In the genomic region with DNA sequence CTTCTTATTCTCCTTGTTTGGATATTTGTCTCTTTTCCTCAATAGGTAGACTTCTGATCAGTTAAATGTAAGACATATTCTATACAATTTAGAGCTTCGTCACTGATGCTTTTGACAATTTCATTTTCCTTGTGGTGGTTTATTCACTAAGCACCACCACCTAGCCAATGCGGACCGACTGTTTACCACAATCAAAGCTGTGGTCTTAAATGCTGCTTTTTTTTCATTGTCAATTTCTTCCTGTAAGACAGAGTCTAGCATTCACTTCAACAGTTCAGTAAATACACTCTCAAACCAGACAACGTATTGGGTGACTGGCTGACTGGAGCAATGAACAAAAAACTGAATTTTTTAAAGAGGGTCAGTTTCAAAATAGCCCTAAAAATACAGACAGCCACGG, we compare ENCODE assay signal across 22 cellular contexts.
DNase-seq lines count a peak whose midpoint lies in the region; ATAC-seq and TF ChIP-seq lines count a peak whose summit lies in the region.
"Had no signal": no experiment of that assay in that cellular context is flagged by ENCODE, and none has a peak within 500 bp of the region (broad histone marks: within the 10 kb centered on the region; RNA-seq: fewer than 3 reads in every experiment).

No MANE protein-coding gene starts in this region.

- H3K4me1 Mint-ChIP-seq in activated T-cell treated with anti-CD3 and anti-CD28 coated beads, Interleukin-2, amount 50 U/mL, for 72 hours (ENCODE audit: low read depth) = peaks cover 40% of the 10 kb centered on the region
- H3K4me1 Mint-ChIP-seq in T-helper 17 cell (peaks cover 12% of the 10 kb centered on the region), brain (peaks cover 69% of the 10 kb centered on the region)
- peaks cover 41% of the 10 kb centered on the region for H3K4me1 Mint-ChIP-seq in stimulated activated effector memory CD8-positive, alpha-beta T cell treated with anti-CD3 and anti-CD28 coated beads, Interleukin-12 subunit alpha, Interleukin-12 subunit beta, amount 100 ng/mL, for 72 hours
- H3K4me1 Mint-ChIP-seq: nephron had no signal

- DNase-seq in activated T-cell treated with anti-CD3 and anti-CD28 coated beads, Interleukin-2, amount 50 U/mL, for 72 hours = no peak
- no peak for DNase-seq in activated T-cell treated with anti-CD3 and anti-CD28 coated beads, Interleukin-2, amount 50 U/mL, for 48 hours
- no peak for DNase-seq in T-helper 17 cell
- no peak for DNase-seq in stimulated activated effector memory CD8-positive, alpha-beta T cell treated with anti-CD3 and anti-CD28 coated beads, Interleukin-12 subunit alpha, Interleukin-12 subunit beta, amount 100 ng/mL, for 72 hours (ENCODE audit: low spot score in 2 of 2)
- DNase-seq in DMS114 treated with DMSO at 0.1 percent for 48 hours (lab: John Stamatoyannopoulos, UW; ENCODE audit: unreplicated experiment) = no peak
- no peak for DNase-seq in NCI-H446 treated with DMSO at 0.1 percent for 48 hours (lab: John Stamatoyannopoulos, UW)
- DNase-seq in NCI-H128 (lab: John Stamatoyannopoulos, UW; ENCODE audit: unreplicated experiment) = no peak
- DNase-seq: ACHN, DMS153, mesendoderm, NCI-H1105, NCI-H2081, NCI-H345, PC-3, Right ventricle myocardium superior had no signal

- H3K9me3 ChIP-seq in T-helper 17 cell (ENCODE audit: control insufficient read depth, low read length, poor library complexity, severe bottlenecking) = no peaks in the 10 kb centered on the region
- H3K9me3 ChIP-seq: heart left ventricle, right lobe of liver had no signal

- no peaks in the 10 kb centered on the region for H3K9me3 Mint-ChIP-seq in activated T-cell treated with anti-CD3 and anti-CD28 coated beads, Interleukin-2, amount 50 U/mL, for 72 hours
- peaks cover 0 to 85% (median 0%) of the 10 kb centered on the region in 5 experiments for H3K9me3 Mint-ChIP-seq in brain
- no peaks in the 10 kb centered on the region for H3K9me3 Mint-ChIP-seq in stimulated activated effector memory CD8-positive, alpha-beta T cell treated with anti-CD3 and anti-CD28 coated beads, Interleukin-12 subunit alpha, Interleukin-12 subunit beta, amount 100 ng/mL, for 72 hours
- H3K9me3 Mint-ChIP-seq: dendritic cell treated with granulocyte-macrophage colony-stimulating factor and Interleukin-4, amounts not matched to agents 40 ng/mL and 50 ng/mL, for 4 days; nephron; type B pancreatic cell had no signal

- no peaks in the 10 kb centered on the region for H3K36me3 Mint-ChIP-seq in activated T-cell treated with anti-CD3 and anti-CD28 coated beads, Interleukin-2, amount 50 U/mL, for 72 hours (ENCODE audit: insufficient read depth in 2 of 2)
- H3K36me3 Mint-ChIP-seq in T-helper 17 cell (ENCODE audit: low read depth) (no peaks in the 10 kb centered on the region), brain (peaks cover 35% of the 10 kb centered on the region)
- H3K36me3 Mint-ChIP-seq in stimulated activated effector memory CD8-positive, alpha-beta T cell treated with anti-CD3 and anti-CD28 coated beads, Interleukin-12 subunit alpha, Interleukin-12 subunit beta, amount 100 ng/mL, for 72 hours = peaks cover 20% of the 10 kb centered on the region
- H3K36me3 Mint-ChIP-seq: type B pancreatic cell had no signal

- peaks cover 6% of the 10 kb centered on the region for H3K27me3 Mint-ChIP-seq in activated T-cell treated with anti-CD3 and anti-CD28 coated beads, Interleukin-2, amount 50 U/mL, for 72 hours (ENCODE audit: low read depth)
- H3K27me3 Mint-ChIP-seq in T-helper 17 cell (peaks cover 30% of the 10 kb centered on the region), brain (peaks cover under 1% of the 10 kb centered on the region)
- H3K27me3 Mint-ChIP-seq: type B pancreatic cell had no signal

- H3K4me3 Mint-ChIP-seq in activated T-cell treated with anti-CD3 and anti-CD28 coated beads, Interleukin-2, amount 50 U/mL, for 72 hours = peak overlapping the region; percentile 85 to 89
- H3K4me3 Mint-ChIP-seq in T-helper 17 cell = peak overlapping the region; percentile 83
- H3K4me3 Mint-ChIP-seq in brain = no peak overlapping the region
- H3K4me3 Mint-ChIP-seq in stimulated activated effector memory CD8-positive, alpha-beta T cell treated with anti-CD3 and anti-CD28 coated beads, Interleukin-12 subunit alpha, Interleukin-12 subunit beta, amount 100 ng/mL, for 72 hours = peak overlapping the region; percentile 72
- H3K4me3 Mint-ChIP-seq: nephron, type B pancreatic cell had no signal

- no peak overlapping the region for H3K27ac Mint-ChIP-seq in activated T-cell treated with anti-CD3 and anti-CD28 coated beads, Interleukin-2, amount 50 U/mL, for 72 hours
- H3K27ac Mint-ChIP-seq in T-helper 17 cell = peak overlapping the region; percentile 93
- H3K27ac Mint-ChIP-seq in brain = peak overlapping the region in 3 of 5 experiments; percentile 26 to 96 (median 34)
- H3K27ac Mint-ChIP-seq in stimulated activated effector memory CD8-positive, alpha-beta T cell treated with anti-CD3 and anti-CD28 coated beads, Interleukin-12 subunit alpha, Interleukin-12 subunit beta, amount 100 ng/mL, for 72 hours = peak overlapping the region; percentile 45
- H3K27ac Mint-ChIP-seq: dendritic cell treated with granulocyte-macrophage colony-stimulating factor and Interleukin-4, amounts not matched to agents 40 ng/mL and 50 ng/mL, for 4 days; nephron; type B pancreatic cell had no signal

- TF ChIP-seq CTCF in brain (conservative IDR thresholded peaks at IDR 0.05) = no peak

- no peak for ATAC-seq in activated T-cell treated with anti-CD3 and anti-CD28 coated beads, Interleukin-2, amount 50 U/mL, for 72 hours (replicated peaks in 1 of 2)
- ATAC-seq in T-helper 17 cell = peak; percentile 18
- no peak for ATAC-seq in stimulated activated effector memory CD8-positive, alpha-beta T cell treated with anti-CD3 and anti-CD28 coated beads, Interleukin-12 subunit alpha, Interleukin-12 subunit beta, amount 100 ng/mL, for 72 hours
- ATAC-seq: left lobe of liver, PC-3 had no signal

Comparison
In these comparisons a context has a peak if more than half of its experiments do, and no peak if none do; other contexts are left out.
1. H3K4me3 Mint-ChIP-seq: peak in activated T-cell treated with anti-CD3 and anti-CD28 coated beads, Interleukin-2, amount 50 U/mL, for 72 hours (2 of 2), T-helper 17 cell (single experiment) and stimulated activated effector memory CD8-positive, alpha-beta T cell treated with anti-CD3 and anti-CD28 coated beads, Interleukin-12 subunit alpha, Interleukin-12 subunit beta, amount 100 ng/mL, for 72 hours (single experiment); none in brain (0 of 5).